Comparison of ENCODE assay signal across 8 cellular contexts in genomic region chr5:149442563-149443182, GRCh38.
DNase-seq lines count a peak whose midpoint lies in the region; ATAC-seq lines count a peak whose summit lies in the region.

No MANE protein-coding gene starts in this region.

- no peak overlapping the region for H3K27ac Mint-ChIP-seq in activated CD8-positive, alpha-beta T cell treated with anti-CD3 and anti-CD28 coated beads, Interleukin-2, amount 10 ng/mL, durations not matched to agents 7 days and 5 days
- H3K27ac Mint-ChIP-seq in memory B cell: no peak overlapping the region

- no peaks in the 10 kb centered on the region for H3K9me3 Mint-ChIP-seq in activated CD8-positive, alpha-beta T cell treated with anti-CD3 and anti-CD28 coated beads, Interleukin-2, amount 10 ng/mL, durations not matched to agents 7 days and 5 days (ENCODE audit: insufficient read depth)
- H3K9me3 Mint-ChIP-seq in memory B cell: no peaks in the 10 kb centered on the region

- CTCF ChIA-PET in activated CD8-positive, alpha-beta T cell treated with anti-CD3 and anti-CD28 coated beads, Interleukin-2, amount 10 ng/mL, durations not matched to agents 7 days and 5 days (lab: Charles Lee): interaction anchor here (0.6 to 5.3 kb wide), 16 partner anchors 10 to 176 kb away, joined by 3 to 39 read pairs (median 4); partner anchors contain the start of gene CSNK1A1

- DNase-seq in DMS153 treated with DMSO at 0.1 percent for 48 hours (lab: John Stamatoyannopoulos, UW; ENCODE audit: unreplicated experiment): peak; percentile 36
- no peak for DNase-seq in DMS153 (lab: John Stamatoyannopoulos, UW)
- peak; percentile 57 for DNase-seq in NCI-H748 (lab: John Stamatoyannopoulos, UW; ENCODE audit: unreplicated experiment)
- peak; percentile 76 for DNase-seq in activated CD8-positive, alpha-beta T cell treated with anti-CD3 and anti-CD28 coated beads, Interleukin-2, amount 10 ng/mL, durations not matched to agents 7 days and 5 days
- DNase-seq in effector CD4-positive, alpha-beta T cell: peak; percentile 54
- DNase-seq in memory B cell (ENCODE audit: low spot score in 2 of 2): peak; percentile 64 to 69
- peak; percentile 25 for DNase-seq in stimulated activated CD8-positive, alpha-beta memory T cell treated with anti-CD3 and anti-CD28 coated beads, Interleukin-12 subunit alpha, Interleukin-12 subunit beta, amount 100 ng/mL, for 24 hours (ENCODE audit: extremely low read depth)

- no peaks in the 10 kb centered on the region for H3K36me3 Mint-ChIP-seq in activated CD8-positive, alpha-beta T cell treated with anti-CD3 and anti-CD28 coated beads, Interleukin-2, amount 10 ng/mL, durations not matched to agents 7 days and 5 days (ENCODE audit: low read depth)
- no peaks in the 10 kb centered on the region for H3K36me3 Mint-ChIP-seq in memory B cell

- POLR2A ChIA-PET in activated CD8-positive, alpha-beta T cell treated with anti-CD3 and anti-CD28 coated beads, Interleukin-2, amount 10 ng/mL, durations not matched to agents 7 days and 5 days (lab: Charles Lee): no interaction called here

- no peak overlapping the region for H3K4me3 Mint-ChIP-seq in activated CD8-positive, alpha-beta T cell treated with anti-CD3 and anti-CD28 coated beads, Interleukin-2, amount 10 ng/mL, durations not matched to agents 7 days and 5 days
- no peak overlapping the region for H3K4me3 Mint-ChIP-seq in memory B cell

- peak; percentile 84 for ATAC-seq in HG02798 (IDR thresholded peaks at IDR 0.05; ENCODE audit: poor library complexity, unreplicated experiment)
- ATAC-seq in activated CD8-positive, alpha-beta T cell treated with anti-CD3 and anti-CD28 coated beads, Interleukin-2, amount 10 ng/mL, durations not matched to agents 7 days and 5 days: peak; percentile 82
- ATAC-seq in memory B cell (ENCODE audit: low read depth): peak; percentile 73

- H3K4me1 Mint-ChIP-seq in activated CD8-positive, alpha-beta T cell treated with anti-CD3 and anti-CD28 coated beads, Interleukin-2, amount 10 ng/mL, durations not matched to agents 7 days and 5 days (ENCODE audit: low read depth): peaks cover 9% of the 10 kb centered on the region
- peaks cover 2% of the 10 kb centered on the region for H3K4me1 Mint-ChIP-seq in memory B cell

- no peaks in the 10 kb centered on the region for H3K27me3 Mint-ChIP-seq in activated CD8-positive, alpha-beta T cell treated with anti-CD3 and anti-CD28 coated beads, Interleukin-2, amount 10 ng/mL, durations not matched to agents 7 days and 5 days (ENCODE audit: low read depth)
- H3K27me3 Mint-ChIP-seq in memory B cell: peaks cover 11% of the 10 kb centered on the region
